2 cellular contexts compared by ENCODE assay signal in the genomic region with DNA sequence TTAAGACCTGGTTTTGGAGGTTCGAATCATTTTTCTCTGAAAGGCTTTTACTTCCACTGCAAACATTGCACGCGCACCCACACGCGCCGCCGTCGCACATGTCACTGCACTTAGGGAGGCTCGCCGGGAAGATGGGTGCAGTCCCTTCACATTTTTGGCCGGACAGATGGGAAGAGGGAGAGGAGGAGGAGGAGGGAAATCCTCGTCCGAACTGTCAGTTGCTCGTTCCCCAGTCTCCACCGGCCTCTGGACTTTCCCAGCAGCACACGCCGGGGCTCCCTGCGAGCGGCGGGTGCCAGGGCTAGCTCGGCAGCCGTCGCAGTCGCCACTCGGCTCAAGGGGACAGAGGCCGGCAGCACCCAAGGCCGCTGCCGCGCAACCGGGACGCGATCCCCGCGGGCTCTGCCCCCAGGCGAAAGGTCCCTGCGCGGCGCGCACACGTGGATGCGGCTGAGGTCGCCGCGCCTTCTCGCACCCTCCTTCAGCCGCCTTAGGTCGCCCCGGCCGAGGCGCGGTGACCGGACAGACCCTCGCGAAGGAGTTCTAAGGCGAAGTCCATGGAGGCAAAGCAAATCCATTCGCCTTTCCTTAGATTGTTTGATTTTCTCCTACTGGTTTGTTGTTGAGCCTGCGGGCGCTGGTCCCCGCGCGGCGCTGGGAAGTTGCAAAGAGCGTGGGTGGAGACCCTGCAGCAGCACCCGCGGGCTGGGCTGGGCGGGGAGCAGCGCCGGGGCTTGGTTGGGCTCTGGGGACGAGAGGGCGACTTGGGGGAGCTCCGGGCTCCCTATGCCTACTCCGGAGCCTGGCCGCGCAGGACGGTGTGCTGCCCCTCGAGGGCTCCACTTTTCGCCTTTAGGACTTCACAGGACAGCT.
A peak's percentile ranks its signal among the peaks of the same experiment; 100 is the strongest.
TF ChIP-seq lines count a peak whose summit lies in the region.

No MANE protein-coding gene starts in this region.

TF ChIP-seq in SK-N-SH, 30 proteins besides CTCF, POLR2A, EP300 and RAD21 (continued from another document):
- no peak for TF ChIP-seq IRF3 (IDR thresholded peaks at IDR 0.05; ENCODE audit: low read depth, low read length)
- TF ChIP-seq MXI1 (IDR thresholded peaks at IDR 0.05; ENCODE audit: low read depth, low read length) = 0 out of 2 replicates have a peak, but pooled peaks have one; percentile 37
- TF ChIP-seq, protein P1, sequence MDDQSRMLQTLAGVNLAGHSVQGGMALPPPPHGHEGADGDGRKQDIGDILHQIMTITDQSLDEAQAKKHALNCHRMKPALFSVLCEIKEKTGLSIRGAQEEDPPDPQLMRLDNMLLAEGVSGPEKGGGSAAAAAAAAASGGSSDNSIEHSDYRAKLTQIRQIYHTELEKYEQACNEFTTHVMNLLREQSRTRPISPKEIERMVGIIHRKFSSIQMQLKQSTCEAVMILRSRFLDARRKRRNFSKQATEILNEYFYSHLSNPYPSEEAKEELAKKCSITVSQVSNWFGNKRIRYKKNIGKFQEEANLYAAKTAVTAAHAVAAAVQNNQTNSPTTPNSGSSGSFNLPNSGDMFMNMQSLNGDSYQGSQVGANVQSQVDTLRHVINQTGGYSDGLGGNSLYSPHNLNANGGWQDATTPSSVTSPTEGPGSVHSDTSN (IDR thresholded peaks at IDR 0.05) = no peak

TF ChIP-seq in K562, 482 proteins besides CTCF, POLR2A, EP300 and RAD21 (continued from another document and continues in another):
- no peak for TF ChIP-seq ZNF449 (CRISPR knock-in tag; IDR thresholded peaks at IDR 0.05)
- TF ChIP-seq SRSF3 (IDR thresholded peaks at IDR 0.05; ENCODE audit: insufficient read depth, low read length) = 0 out of 2 replicates have a peak, but pooled peaks have one; percentile 77
- 0 out of 2 replicates have a peak, but pooled peaks have one; percentile 46 for TF ChIP-seq ZNF431 (CRISPR knock-in tag; IDR thresholded peaks at IDR 0.05)
- no peak for TF ChIP-seq ZNF184 (CRISPR knock-in tag; IDR thresholded peaks at IDR 0.05)
- TF ChIP-seq ZNF551 (CRISPR knock-in tag; IDR thresholded peaks at IDR 0.05) = no peak
- TF ChIP-seq GTF2F1 (IDR thresholded peaks at IDR 0.05; ENCODE audit: low read depth, low read length) = no peak
- TF ChIP-seq, protein P2, sequence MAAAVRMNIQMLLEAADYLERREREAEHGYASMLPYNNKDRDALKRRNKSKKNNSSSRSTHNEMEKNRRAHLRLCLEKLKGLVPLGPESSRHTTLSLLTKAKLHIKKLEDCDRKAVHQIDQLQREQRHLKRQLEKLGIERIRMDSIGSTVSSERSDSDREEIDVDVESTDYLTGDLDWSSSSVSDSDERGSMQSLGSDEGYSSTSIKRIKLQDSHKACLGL (CRISPR knock-in tag; IDR thresholded peaks at IDR 0.05; ENCODE audit: borderline replicate concordance, poor library complexity, severe bottlenecking) = peak; percentile 53
- no peak for TF ChIP-seq NFE2 (IDR thresholded peaks at IDR 0.05; ENCODE audit: low read depth)
- no peak for TF ChIP-seq ZKSCAN8 (CRISPR knock-in tag; IDR thresholded peaks at IDR 0.05)
- TF ChIP-seq FOXP1 (CRISPR knock-in tag; IDR thresholded peaks at IDR 0.05) = 0 out of 2 replicates have a peak, but pooled peaks have one; percentile 4
- TF ChIP-seq SIN3B (IDR thresholded peaks at IDR 0.05; ENCODE audit: low read depth) = no peak
- 0 out of 2 replicates have a peak, but pooled peaks have one; percentile 17 for TF ChIP-seq MYC (IDR thresholded peaks at IDR 0.05; ENCODE audit: low read depth, low read length)
- 0 out of 2 replicates have a peak, but pooled peaks have one; percentile 2 for TF ChIP-seq MYC (CRISPR knock-in tag; IDR thresholded peaks at IDR 0.05; ENCODE audit: borderline replicate concordance, low read depth)
- no peak for TF ChIP-seq CTBP1 (IDR thresholded peaks at IDR 0.05; ENCODE audit: borderline replicate concordance)
- TF ChIP-seq HMGN3 (IDR thresholded peaks at IDR 0.05; ENCODE audit: borderline replicate concordance, extremely low read depth, insufficient read length, low read depth, low read length) = peak; percentile 21
- TF ChIP-seq SMAD1 (IDR thresholded peaks at IDR 0.05; ENCODE audit: low read depth, low read length, partially characterized antibody) = no peak
- TF ChIP-seq, protein P3, sequence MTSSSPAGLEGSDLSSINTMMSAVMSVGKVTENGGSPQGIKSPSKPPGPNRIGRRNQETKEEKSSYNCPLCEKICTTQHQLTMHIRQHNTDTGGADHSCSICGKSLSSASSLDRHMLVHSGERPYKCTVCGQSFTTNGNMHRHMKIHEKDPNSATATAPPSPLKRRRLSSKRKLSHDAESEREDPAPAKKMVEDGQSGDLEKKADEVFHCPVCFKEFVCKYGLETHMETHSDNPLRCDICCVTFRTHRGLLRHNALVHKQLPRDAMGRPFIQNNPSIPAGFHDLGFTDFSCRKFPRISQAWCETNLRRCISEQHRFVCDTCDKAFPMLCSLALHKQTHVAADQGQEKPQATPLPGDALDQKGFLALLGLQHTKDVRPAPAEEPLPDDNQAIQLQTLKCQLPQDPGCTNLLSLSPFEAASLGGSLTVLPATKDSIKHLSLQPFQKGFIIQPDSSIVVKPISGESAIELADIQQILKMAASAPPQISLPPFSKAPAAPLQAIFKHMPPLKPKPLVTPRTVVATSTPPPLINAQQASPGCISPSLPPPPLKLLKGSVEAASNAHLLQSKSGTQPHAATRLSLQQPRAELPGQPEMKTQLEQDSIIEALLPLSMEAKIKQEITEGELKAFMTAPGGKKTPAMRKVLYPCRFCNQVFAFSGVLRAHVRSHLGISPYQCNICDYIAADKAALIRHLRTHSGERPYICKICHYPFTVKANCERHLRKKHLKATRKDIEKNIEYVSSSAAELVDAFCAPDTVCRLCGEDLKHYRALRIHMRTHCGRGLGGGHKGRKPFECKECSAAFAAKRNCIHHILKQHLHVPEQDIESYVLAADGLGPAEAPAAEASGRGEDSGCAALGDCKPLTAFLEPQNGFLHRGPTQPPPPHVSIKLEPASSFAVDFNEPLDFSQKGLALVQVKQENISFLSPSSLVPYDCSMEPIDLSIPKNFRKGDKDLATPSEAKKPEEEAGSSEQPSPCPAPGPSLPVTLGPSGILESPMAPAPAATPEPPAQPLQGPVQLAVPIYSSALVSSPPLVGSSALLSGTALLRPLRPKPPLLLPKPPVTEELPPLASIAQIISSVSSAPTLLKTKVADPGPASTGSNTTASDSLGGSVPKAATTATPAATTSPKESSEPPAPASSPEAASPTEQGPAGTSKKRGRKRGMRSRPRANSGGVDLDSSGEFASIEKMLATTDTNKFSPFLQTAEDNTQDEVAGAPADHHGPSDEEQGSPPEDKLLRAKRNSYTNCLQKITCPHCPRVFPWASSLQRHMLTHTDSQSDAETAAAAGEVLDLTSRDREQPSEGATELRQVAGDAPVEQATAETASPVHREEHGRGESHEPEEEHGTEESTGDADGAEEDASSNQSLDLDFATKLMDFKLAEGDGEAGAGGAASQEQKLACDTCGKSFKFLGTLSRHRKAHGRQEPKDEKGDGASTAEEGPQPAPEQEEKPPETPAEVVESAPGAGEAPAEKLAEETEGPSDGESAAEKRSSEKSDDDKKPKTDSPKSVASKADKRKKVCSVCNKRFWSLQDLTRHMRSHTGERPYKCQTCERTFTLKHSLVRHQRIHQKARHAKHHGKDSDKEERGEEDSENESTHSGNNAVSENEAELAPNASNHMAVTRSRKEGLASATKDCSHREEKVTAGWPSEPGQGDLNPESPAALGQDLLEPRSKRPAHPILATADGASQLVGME (CRISPR knock-in tag; IDR thresholded peaks at IDR 0.05) = no peak
- TF ChIP-seq, protein P4, sequence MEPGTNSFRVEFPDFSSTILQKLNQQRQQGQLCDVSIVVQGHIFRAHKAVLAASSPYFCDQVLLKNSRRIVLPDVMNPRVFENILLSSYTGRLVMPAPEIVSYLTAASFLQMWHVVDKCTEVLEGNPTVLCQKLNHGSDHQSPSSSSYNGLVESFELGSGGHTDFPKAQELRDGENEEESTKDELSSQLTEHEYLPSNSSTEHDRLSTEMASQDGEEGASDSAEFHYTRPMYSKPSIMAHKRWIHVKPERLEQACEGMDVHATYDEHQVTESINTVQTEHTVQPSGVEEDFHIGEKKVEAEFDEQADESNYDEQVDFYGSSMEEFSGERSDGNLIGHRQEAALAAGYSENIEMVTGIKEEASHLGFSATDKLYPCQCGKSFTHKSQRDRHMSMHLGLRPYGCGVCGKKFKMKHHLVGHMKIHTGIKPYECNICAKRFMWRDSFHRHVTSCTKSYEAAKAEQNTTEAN (CRISPR knock-in tag; IDR thresholded peaks at IDR 0.05) = no peak
- TF ChIP-seq ZC3H4 (CRISPR knock-in tag; IDR thresholded peaks at IDR 0.05; ENCODE audit: borderline replicate concordance) = peak; percentile 76; the same call in 1 of the 2 replicates
- TF ChIP-seq, protein P5, sequence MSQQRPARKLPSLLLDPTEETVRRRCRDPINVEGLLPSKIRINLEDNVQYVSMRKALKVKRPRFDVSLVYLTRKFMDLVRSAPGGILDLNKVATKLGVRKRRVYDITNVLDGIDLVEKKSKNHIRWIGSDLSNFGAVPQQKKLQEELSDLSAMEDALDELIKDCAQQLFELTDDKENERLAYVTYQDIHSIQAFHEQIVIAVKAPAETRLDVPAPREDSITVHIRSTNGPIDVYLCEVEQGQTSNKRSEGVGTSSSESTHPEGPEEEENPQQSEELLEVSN (IDR thresholded peaks at IDR 0.05; ENCODE audit: borderline replicate concordance in 1 of 2, extremely low read depth in 1 of 2, insufficient read depth in 1 of 2, insufficient read length in 1 of 2, low read depth in 1 of 2, low read length in 1 of 2, poor library complexity in 1 of 2, severe bottlenecking in 1 of 2) = peak in 1 of 2 experiments; percentile 63
- TF ChIP-seq SIRT6 (IDR thresholded peaks at IDR 0.05; ENCODE audit: low read depth, low read length) = no peak
- TF ChIP-seq, protein P6, sequence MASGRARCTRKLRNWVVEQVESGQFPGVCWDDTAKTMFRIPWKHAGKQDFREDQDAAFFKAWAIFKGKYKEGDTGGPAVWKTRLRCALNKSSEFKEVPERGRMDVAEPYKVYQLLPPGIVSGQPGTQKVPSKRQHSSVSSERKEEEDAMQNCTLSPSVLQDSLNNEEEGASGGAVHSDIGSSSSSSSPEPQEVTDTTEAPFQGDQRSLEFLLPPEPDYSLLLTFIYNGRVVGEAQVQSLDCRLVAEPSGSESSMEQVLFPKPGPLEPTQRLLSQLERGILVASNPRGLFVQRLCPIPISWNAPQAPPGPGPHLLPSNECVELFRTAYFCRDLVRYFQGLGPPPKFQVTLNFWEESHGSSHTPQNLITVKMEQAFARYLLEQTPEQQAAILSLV (tag; IDR thresholded peaks at IDR 0.05) = no peak
- no peak for TF ChIP-seq SMAD3 (CRISPR knock-in tag; conservative IDR thresholded peaks at IDR 0.05)
- TF ChIP-seq, protein P7, sequence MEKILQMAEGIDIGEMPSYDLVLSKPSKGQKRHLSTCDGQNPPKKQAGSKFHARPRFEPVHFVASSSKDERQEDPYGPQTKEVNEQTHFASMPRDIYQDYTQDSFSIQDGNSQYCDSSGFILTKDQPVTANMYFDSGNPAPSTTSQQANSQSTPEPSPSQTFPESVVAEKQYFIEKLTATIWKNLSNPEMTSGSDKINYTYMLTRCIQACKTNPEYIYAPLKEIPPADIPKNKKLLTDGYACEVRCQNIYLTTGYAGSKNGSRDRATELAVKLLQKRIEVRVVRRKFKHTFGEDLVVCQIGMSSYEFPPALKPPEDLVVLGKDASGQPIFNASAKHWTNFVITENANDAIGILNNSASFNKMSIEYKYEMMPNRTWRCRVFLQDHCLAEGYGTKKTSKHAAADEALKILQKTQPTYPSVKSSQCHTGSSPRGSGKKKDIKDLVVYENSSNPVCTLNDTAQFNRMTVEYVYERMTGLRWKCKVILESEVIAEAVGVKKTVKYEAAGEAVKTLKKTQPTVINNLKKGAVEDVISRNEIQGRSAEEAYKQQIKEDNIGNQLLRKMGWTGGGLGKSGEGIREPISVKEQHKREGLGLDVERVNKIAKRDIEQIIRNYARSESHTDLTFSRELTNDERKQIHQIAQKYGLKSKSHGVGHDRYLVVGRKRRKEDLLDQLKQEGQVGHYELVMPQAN (IDR thresholded peaks at IDR 0.05; ENCODE audit: borderline replicate concordance) = peak; percentile 67; the same call in 1 of the 2 replicates
- TF ChIP-seq NCOA4 (IDR thresholded peaks at IDR 0.05; ENCODE audit: partially characterized antibody) = no peak
- TF ChIP-seq POLR2G (IDR thresholded peaks at IDR 0.05; ENCODE audit: low read depth, low read length) = peak; percentile 80
- TF ChIP-seq CHD1 (IDR thresholded peaks at IDR 0.05; ENCODE audit: low read length) = peak; percentile 89
- peak in 1 of 2 experiments; percentile 77; a peak in 1 of 4 replicates for TF ChIP-seq SIN3A (IDR thresholded peaks at IDR 0.05; ENCODE audit: borderline replicate concordance in 2 of 2, control insufficient read depth in 1 of 2, low read depth in 2 of 2, low read length in 2 of 2)
- no peak for TF ChIP-seq PHB2 (IDR thresholded peaks at IDR 0.05; ENCODE audit: low read depth)
- peak; percentile 80 for TF ChIP-seq RBFOX2 (IDR thresholded peaks at IDR 0.05; ENCODE audit: low read depth, low read length)
- TF ChIP-seq, protein P8, sequence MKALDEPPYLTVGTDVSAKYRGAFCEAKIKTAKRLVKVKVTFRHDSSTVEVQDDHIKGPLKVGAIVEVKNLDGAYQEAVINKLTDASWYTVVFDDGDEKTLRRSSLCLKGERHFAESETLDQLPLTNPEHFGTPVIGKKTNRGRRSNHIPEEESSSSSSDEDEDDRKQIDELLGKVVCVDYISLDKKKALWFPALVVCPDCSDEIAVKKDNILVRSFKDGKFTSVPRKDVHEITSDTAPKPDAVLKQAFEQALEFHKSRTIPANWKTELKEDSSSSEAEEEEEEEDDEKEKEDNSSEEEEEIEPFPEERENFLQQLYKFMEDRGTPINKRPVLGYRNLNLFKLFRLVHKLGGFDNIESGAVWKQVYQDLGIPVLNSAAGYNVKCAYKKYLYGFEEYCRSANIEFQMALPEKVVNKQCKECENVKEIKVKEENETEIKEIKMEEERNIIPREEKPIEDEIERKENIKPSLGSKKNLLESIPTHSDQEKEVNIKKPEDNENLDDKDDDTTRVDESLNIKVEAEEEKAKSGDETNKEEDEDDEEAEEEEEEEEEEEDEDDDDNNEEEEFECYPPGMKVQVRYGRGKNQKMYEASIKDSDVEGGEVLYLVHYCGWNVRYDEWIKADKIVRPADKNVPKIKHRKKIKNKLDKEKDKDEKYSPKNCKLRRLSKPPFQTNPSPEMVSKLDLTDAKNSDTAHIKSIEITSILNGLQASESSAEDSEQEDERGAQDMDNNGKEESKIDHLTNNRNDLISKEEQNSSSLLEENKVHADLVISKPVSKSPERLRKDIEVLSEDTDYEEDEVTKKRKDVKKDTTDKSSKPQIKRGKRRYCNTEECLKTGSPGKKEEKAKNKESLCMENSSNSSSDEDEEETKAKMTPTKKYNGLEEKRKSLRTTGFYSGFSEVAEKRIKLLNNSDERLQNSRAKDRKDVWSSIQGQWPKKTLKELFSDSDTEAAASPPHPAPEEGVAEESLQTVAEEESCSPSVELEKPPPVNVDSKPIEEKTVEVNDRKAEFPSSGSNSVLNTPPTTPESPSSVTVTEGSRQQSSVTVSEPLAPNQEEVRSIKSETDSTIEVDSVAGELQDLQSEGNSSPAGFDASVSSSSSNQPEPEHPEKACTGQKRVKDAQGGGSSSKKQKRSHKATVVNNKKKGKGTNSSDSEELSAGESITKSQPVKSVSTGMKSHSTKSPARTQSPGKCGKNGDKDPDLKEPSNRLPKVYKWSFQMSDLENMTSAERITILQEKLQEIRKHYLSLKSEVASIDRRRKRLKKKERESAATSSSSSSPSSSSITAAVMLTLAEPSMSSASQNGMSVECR (CRISPR knock-in tag; IDR thresholded peaks at IDR 0.05) = peak; percentile 25
